1 cellular context compared by ENCODE assay signal in the genomic region with DNA sequence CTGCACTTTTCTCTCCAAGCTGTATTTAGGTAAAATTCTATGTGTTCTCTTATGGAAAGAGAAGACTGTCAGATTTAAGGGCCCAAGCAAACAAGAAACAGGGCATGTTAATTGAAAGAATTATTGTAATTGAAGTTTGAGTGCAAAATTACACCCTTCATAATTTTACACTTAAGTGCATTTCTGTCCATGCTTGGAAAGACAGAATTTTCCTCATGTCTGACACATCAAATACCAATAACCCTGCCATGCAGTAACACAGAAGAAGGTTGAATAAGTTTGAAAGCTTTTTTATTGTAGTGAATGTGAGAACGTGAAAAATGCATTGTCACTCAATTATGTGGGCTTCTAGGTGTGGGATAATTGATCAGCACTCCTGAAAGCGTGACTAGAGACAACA.
TF ChIP-seq lines count a peak whose summit lies in the region.

No MANE protein-coding gene starts in this region.

TF ChIP-seq in Ishikawa, 13 proteins besides CTCF, POLR2A, EP300 and RAD21 (continued from another document):
- TF ChIP-seq CEBPB (IDR thresholded peaks at IDR 0.05) (0 out of 2 replicates have a peak, but pooled peaks have one; percentile 5), EGR1 (IDR thresholded peaks at IDR 0.05) (no peak)
- TF ChIP-seq, protein P1, sequence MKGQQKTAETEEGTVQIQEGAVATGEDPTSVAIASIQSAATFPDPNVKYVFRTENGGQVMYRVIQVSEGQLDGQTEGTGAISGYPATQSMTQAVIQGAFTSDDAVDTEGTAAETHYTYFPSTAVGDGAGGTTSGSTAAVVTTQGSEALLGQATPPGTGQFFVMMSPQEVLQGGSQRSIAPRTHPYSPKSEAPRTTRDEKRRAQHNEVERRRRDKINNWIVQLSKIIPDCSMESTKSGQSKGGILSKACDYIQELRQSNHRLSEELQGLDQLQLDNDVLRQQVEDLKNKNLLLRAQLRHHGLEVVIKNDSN (IDR thresholded peaks at IDR 0.05): no peak
